33 cellular contexts compared by ENCODE assay signal in the genomic region with DNA sequence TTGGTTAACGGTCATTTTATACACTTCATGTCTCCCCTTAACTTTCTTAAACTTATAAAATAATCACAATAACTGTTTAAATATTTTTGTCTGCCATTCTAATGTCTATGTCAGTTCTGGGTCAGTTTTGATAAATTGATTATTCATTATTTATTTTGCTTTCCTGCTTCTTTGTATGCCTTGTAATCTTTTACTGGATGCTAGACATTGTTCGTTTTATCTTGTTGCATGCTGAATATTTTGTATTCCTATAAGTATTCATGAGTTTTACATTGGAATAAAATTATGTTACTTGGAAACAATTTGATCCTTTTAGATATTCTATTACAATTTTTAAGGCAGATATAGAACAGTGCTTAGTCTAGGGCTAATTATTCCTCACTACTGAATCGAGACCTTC.
"Had no signal": no experiment of that assay in that cellular context is flagged by ENCODE, and none has a peak within 500 bp of the region (broad histone marks: within the 10 kb centered on the region; RNA-seq: fewer than 3 reads in every experiment).

No MANE protein-coding gene starts in this region.

- H3K36me3 ChIP-seq: adrenal gland, esophagus muscularis mucosa, gastrocnemius medialis, heart left ventricle, WERI-Rb-1 had no signal

- H3K4me1 Mint-ChIP-seq: activated B cell treated with CpG ODN at 0.5 μM for 24 hours; activated naive CD4-positive, alpha-beta T cell treated with anti-CD3 and anti-CD28 coated beads, Interleukin-2, amount 50 U/mL, for 24 hours; activated naive CD8-positive, alpha-beta T cell treated with anti-CD3 and anti-CD28 coated beads for 36 hours; activated naive CD8-positive, alpha-beta T cell treated with anti-CD3 and anti-CD28 coated beads, Interleukin-2, amount 50 U/mL, for 24 hours; activated T-helper 17 cell treated with anti-CD3 and anti-CD28 coated beads, Interleukin-2, amount 50 U/mL, for 72 hours; T-helper 17 cell had no signal

- H3K27me3 Mint-ChIP-seq: activated B cell treated with CpG ODN at 0.5 μM for 24 hours; activated CD8-positive, alpha-beta T cell treated with anti-CD3 and anti-CD28 coated beads for 36 hours; activated naive CD4-positive, alpha-beta T cell treated with anti-CD3 and anti-CD28 coated beads, Interleukin-2, amount 50 U/mL, for 24 hours; activated naive CD8-positive, alpha-beta T cell treated with anti-CD3 and anti-CD28 coated beads for 36 hours; activated naive CD8-positive, alpha-beta T cell treated with anti-CD3 and anti-CD28 coated beads, Interleukin-2, amount 50 U/mL, for 24 hours; activated T-helper 17 cell treated with anti-CD3 and anti-CD28 coated beads, Interleukin-2, amount 50 U/mL, for 72 hours; effector memory CD8-positive, alpha-beta T cell; T-helper 17 cell had no signal

- H3K27ac Mint-ChIP-seq: activated B cell treated with CpG ODN at 0.5 μM for 24 hours; activated CD8-positive, alpha-beta T cell treated with anti-CD3 and anti-CD28 coated beads for 36 hours; activated naive CD4-positive, alpha-beta T cell treated with anti-CD3 and anti-CD28 coated beads for 36 hours; activated naive CD4-positive, alpha-beta T cell treated with anti-CD3 and anti-CD28 coated beads, Interleukin-2, amount 50 U/mL, for 24 hours; activated naive CD8-positive, alpha-beta T cell treated with anti-CD3 and anti-CD28 coated beads, Interleukin-2, amount 50 U/mL, for 24 hours; activated T-helper 17 cell treated with anti-CD3 and anti-CD28 coated beads, Interleukin-2, amount 50 U/mL, for 72 hours; effector memory CD8-positive, alpha-beta T cell; T-helper 17 cell; T-helper 2 cell treated with Interferon-gamma antibody and Interleukin-4, amounts not matched to agents 5 μg/mL and 100 μg/mL, for 36 hours had no signal

- H3K36me3 Mint-ChIP-seq: activated naive CD4-positive, alpha-beta T cell treated with anti-CD3 and anti-CD28 coated beads, Interleukin-2, amount 50 U/mL, for 24 hours; activated naive CD8-positive, alpha-beta T cell treated with anti-CD3 and anti-CD28 coated beads for 36 hours had no signal

- H3K4me3 ChIP-seq: adrenal gland, body of pancreas, esophagus muscularis mucosa, gastrocnemius medialis, heart left ventricle had no signal

- H3K4me3 Mint-ChIP-seq: activated B cell treated with CpG ODN at 0.5 μM for 24 hours; activated CD8-positive, alpha-beta T cell treated with anti-CD3 and anti-CD28 coated beads for 36 hours; activated naive CD4-positive, alpha-beta T cell treated with anti-CD3 and anti-CD28 coated beads for 36 hours; activated naive CD4-positive, alpha-beta T cell treated with anti-CD3 and anti-CD28 coated beads, Interleukin-2, amount 50 U/mL, for 24 hours; activated naive CD8-positive, alpha-beta T cell treated with anti-CD3 and anti-CD28 coated beads for 36 hours; activated naive CD8-positive, alpha-beta T cell treated with anti-CD3 and anti-CD28 coated beads, Interleukin-2, amount 50 U/mL, for 24 hours; activated T-cell treated with anti-CD3 and anti-CD28 coated beads, Interleukin-2, amount 50 U/mL, for 4 hours; activated T-helper 17 cell treated with anti-CD3 and anti-CD28 coated beads, Interleukin-2, amount 50 U/mL, for 72 hours; effector memory CD8-positive, alpha-beta T cell; T-helper 17 cell; T-helper 2 cell treated with Interferon-gamma antibody and Interleukin-4, amounts not matched to agents 5 μg/mL and 100 μg/mL, for 36 hours had no signal

- H3K4me1 ChIP-seq: adrenal gland, body of pancreas, esophagus muscularis mucosa, gastrocnemius medialis, heart left ventricle had no signal

- H3K9me3 Mint-ChIP-seq: activated naive CD8-positive, alpha-beta T cell treated with anti-CD3 and anti-CD28 coated beads, Interleukin-2, amount 50 U/mL, for 24 hours had no signal

- ATAC-seq: activated CD4-positive, CD25-positive, alpha-beta regulatory T cell treated with anti-CD3 and anti-CD28 coated beads, Interleukin-2, amount 50 U/mL, for 24 hours; activated CD8-positive, alpha-beta T cell treated with anti-CD3 and anti-CD28 coated beads for 36 hours; activated naive CD8-positive, alpha-beta T cell treated with anti-CD3 and anti-CD28 coated beads, Interleukin-2, amount 50 U/mL, for 24 hours; activated T-cell treated with anti-CD3 and anti-CD28 coated beads, Interleukin-2, amount 50 U/mL, for 4 hours; activated T-helper 17 cell treated with anti-CD3 and anti-CD28 coated beads, Interleukin-2, amount 50 U/mL, for 72 hours; body of pancreas; effector memory CD8-positive, alpha-beta T cell; foreskin keratinocyte; gastrocnemius medialis; heart left ventricle; T-helper 17 cell had no signal

- H3K27me3 ChIP-seq: adrenal gland, body of pancreas, esophagus muscularis mucosa, foreskin keratinocyte, gastrocnemius medialis, heart left ventricle had no signal

- H3K9me3 ChIP-seq: adrenal gland, body of pancreas, esophagus muscularis mucosa, gastrocnemius medialis had no signal

- DNase-seq: activated B cell treated with CpG ODN at 0.5 μM for 24 hours; activated CD4-positive, alpha-beta T cell treated with anti-CD3 and anti-CD28 coated beads for 48 hours; activated CD4-positive, alpha-beta T cell treated with anti-CD3 and anti-CD28 coated beads, Interleukin-2, amount 50 U/mL, for 1 hour; activated CD4-positive, alpha-beta T cell treated with anti-CD3 and anti-CD28 coated beads, Interleukin-2, amount 50 U/mL, for 48 hours; activated CD8-positive, alpha-beta memory T cell treated with anti-CD3 and anti-CD28 coated beads for 24 hours; activated CD8-positive, alpha-beta T cell treated with anti-CD3 and anti-CD28 coated beads for 36 hours; activated effector memory CD4-positive, alpha-beta T cell treated with anti-CD3 and anti-CD28 coated beads, Interleukin-2, amount 50 U/mL, for 16 hours; activated naive CD4-positive, alpha-beta T cell treated with anti-CD3 and anti-CD28 coated beads for 36 hours; activated naive CD8-positive, alpha-beta T cell treated with anti-CD3 and anti-CD28 coated beads for 36 hours; activated naive CD8-positive, alpha-beta T cell treated with anti-CD3 and anti-CD28 coated beads, Interleukin-2, amount 50 U/mL, for 24 hours; activated T-cell treated with anti-CD3 and anti-CD28 coated beads, Interleukin-2, amount 50 U/mL, for 4 hours; adrenal gland; amygdala; aorta; body of pancreas; caudate nucleus; cortex of kidney; dermis blood vessel endothelial cell; effector CD4-positive, alpha-beta T cell; effector memory CD8-positive, alpha-beta T cell; erythroblast; foreskin keratinocyte; gastrocnemius medialis; glutamatergic neuron; heart left ventricle; T-helper 17 cell; T1000; WERI-Rb-1 had no signal

- H3K27ac ChIP-seq: adrenal gland, body of pancreas, esophagus muscularis mucosa, foreskin keratinocyte, gastrocnemius medialis, heart left ventricle, WERI-Rb-1 had no signal
